ENCODE assay signal across 1 cellular context in genomic region chr4:59091376-59092142, GRCh38.
TF ChIP-seq lines count a peak whose summit lies in the region.

No MANE protein-coding gene starts in this region.

TF ChIP-seq in H1, 55 proteins besides CTCF, POLR2A, EP300 and RAD21:
- TF ChIP-seq GTF2F1 (IDR thresholded peaks at IDR 0.05; ENCODE audit: borderline replicate concordance, low read depth, low read length), result no peak
- no peak for TF ChIP-seq RFX5 (IDR thresholded peaks at IDR 0.05; ENCODE audit: borderline replicate concordance, low read depth, low read length)
- TF ChIP-seq SIX5 (IDR thresholded peaks at IDR 0.05; ENCODE audit: low read depth, low read length), result no peak
- no peak for TF ChIP-seq TAF1 (IDR thresholded peaks at IDR 0.05; ENCODE audit: low read depth, low read length)
- TF ChIP-seq TCF12 (IDR thresholded peaks at IDR 0.05; ENCODE audit: low read depth, low read length), result no peak
- no peak for TF ChIP-seq CHD1 (IDR thresholded peaks at IDR 0.05; ENCODE audit: low read depth, low read length)
- TF ChIP-seq TAF7 (optimal IDR thresholded peaks at IDR 0.05; ENCODE audit: borderline replicate concordance, low read depth, low read length), result no peak
- TF ChIP-seq, protein P1, sequence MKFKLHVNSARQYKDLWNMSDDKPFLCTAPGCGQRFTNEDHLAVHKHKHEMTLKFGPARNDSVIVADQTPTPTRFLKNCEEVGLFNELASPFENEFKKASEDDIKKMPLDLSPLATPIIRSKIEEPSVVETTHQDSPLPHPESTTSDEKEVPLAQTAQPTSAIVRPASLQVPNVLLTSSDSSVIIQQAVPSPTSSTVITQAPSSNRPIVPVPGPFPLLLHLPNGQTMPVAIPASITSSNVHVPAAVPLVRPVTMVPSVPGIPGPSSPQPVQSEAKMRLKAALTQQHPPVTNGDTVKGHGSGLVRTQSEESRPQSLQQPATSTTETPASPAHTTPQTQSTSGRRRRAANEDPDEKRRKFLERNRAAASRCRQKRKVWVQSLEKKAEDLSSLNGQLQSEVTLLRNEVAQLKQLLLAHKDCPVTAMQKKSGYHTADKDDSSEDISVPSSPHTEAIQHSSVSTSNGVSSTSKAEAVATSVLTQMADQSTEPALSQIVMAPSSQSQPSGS (IDR thresholded peaks at IDR 0.05; ENCODE audit: low read length), result no peak
- TF ChIP-seq FOSL1 (IDR thresholded peaks at IDR 0.05; ENCODE audit: insufficient read depth, low read depth, low read length), result no peak
